8 cellular contexts compared by ENCODE assay signal in genomic region chr20:35541783-35542662, GRCh38. TPM values are rescaled to one million over a fixed set of nuclear protein-coding genes. Genes with fewer than 3 reads are reported as not detected.
DNase-seq lines count a peak whose midpoint lies in the region; TF ChIP-seq lines count a peak whose summit lies in the region.

TSS of gene ERGIC3 (plus strand) at chr20:35542078. CDS start at chr20:35542098, 20 bp downstream.

- CTCF ChIA-PET in SK-N-SH (lab: Yijun Ruan, JAX) = interaction anchor here (0.8 to 1.6 kb wide), 3 partner anchors 77 to 205 kb away, joined by 3 to 8 read pairs (median 3); no protein-coding TSS in a partner anchor
- CTCF ChIA-PET in activated naive CD4-positive, alpha-beta T cell treated with anti-CD3 and anti-CD28 coated beads, Interleukin-2, amount 10 ng/mL, durations not matched to agents 7 days and 5 days (lab: Charles Lee) = interaction anchor here (0.9 kb wide), 1 partner anchor 79 kb away, joined by 3 read pairs; no protein-coding TSS in a partner anchor

- H3K27ac ChIP-seq in SK-N-SH (ENCODE audit: low read depth in 2 of 2, low read length in 1 of 2) (peak within 1 kb of the TSS; percentile 63 to 84; a peak in 3 of 4 replicates), suprapubic skin (peak within 1 kb of the TSS; percentile 81)

- no peaks in the 10 kb centered on the region for H3K9me3 Mint-ChIP-seq in activated naive CD4-positive, alpha-beta T cell treated with anti-CD3 and anti-CD28 coated beads, Interleukin-2, amount 10 ng/mL, durations not matched to agents 7 days and 5 days

- H3K9me3 ChIP-seq in SK-N-SH (no peaks in the 10 kb centered on the region), suprapubic skin (no peaks in the 10 kb centered on the region)

- H3K36me3 ChIP-seq in SK-N-SH (replicated peaks in 1 of 2; ENCODE audit: control insufficient read depth in 1 of 2, insufficient read depth in 2 of 2, low read length in 1 of 2) (peaks cover 21 to 24% of the 10 kb centered on the region in 2 experiments), suprapubic skin (peaks cover 9% of the 10 kb centered on the region)

- no peaks in the 10 kb centered on the region for H3K9me2 ChIP-seq in SK-N-SH

- peak within 1 kb of the TSS; percentile 95 for H2AFZ ChIP-seq in SK-N-SH (ENCODE audit: low read depth)

- no peak for TF ChIP-seq RAD21 in SK-N-SH (IDR thresholded peaks at IDR 0.05; ENCODE audit: low read length)

- peaks cover 5% of the 10 kb centered on the region for H3K36me3 Mint-ChIP-seq in activated naive CD4-positive, alpha-beta T cell treated with anti-CD3 and anti-CD28 coated beads, Interleukin-2, amount 10 ng/mL, durations not matched to agents 7 days and 5 days

- no peak for TF ChIP-seq EP300 in SK-N-SH (IDR thresholded peaks at IDR 0.05; ENCODE audit: borderline replicate concordance in 1 of 2, low read depth in 1 of 2, low read length in 1 of 2)
- TF ChIP-seq EP300 in suprapubic skin (IDR thresholded peaks at IDR 0.05) = no peak

- H3K9ac ChIP-seq in SK-N-SH = peak within 1 kb of the TSS; percentile 76

- peak within 1 kb of the TSS; percentile 86 for H3K27ac Mint-ChIP-seq in activated naive CD4-positive, alpha-beta T cell treated with anti-CD3 and anti-CD28 coated beads, Interleukin-2, amount 10 ng/mL, durations not matched to agents 7 days and 5 days

- H3K4me1 Mint-ChIP-seq in activated naive CD4-positive, alpha-beta T cell treated with anti-CD3 and anti-CD28 coated beads, Interleukin-2, amount 10 ng/mL, durations not matched to agents 7 days and 5 days = peaks cover 24% of the 10 kb centered on the region

- peak within 1 kb of the TSS; percentile 85 for H3K4me3 Mint-ChIP-seq in activated naive CD4-positive, alpha-beta T cell treated with anti-CD3 and anti-CD28 coated beads, Interleukin-2, amount 10 ng/mL, durations not matched to agents 7 days and 5 days

- 2% methylated on average over 13 of the region's 57 CpGs for WGBS in SK-N-SH (ENCODE audit: low lambda C conversion rate)
- 11% methylated on average over 24 of the region's 57 CpGs for WGBS in suprapubic skin

- H3K4me3 ChIP-seq in HFF-Myc (replicated peaks; ENCODE audit: low read depth, low read length) = peak within 1 kb of the TSS; percentile 78
- peak within 1 kb of the TSS; percentile 82 for H3K4me3 ChIP-seq in SK-N-SH (ENCODE audit: low read depth in 2 of 2, low read length in 1 of 2)
- peak within 1 kb of the TSS; percentile 87 for H3K4me3 ChIP-seq in suprapubic skin

- no peaks in the 10 kb centered on the region for H3K27me3 ChIP-seq in SK-N-SH (ENCODE audit: insufficient read depth)
- no peaks in the 10 kb centered on the region for H3K27me3 ChIP-seq in suprapubic skin

- peak within 1 kb of the TSS; percentile 94 for H3K4me2 ChIP-seq in SK-N-SH

- peaks cover 3% of the 10 kb centered on the region for H3F3A ChIP-seq in SK-N-SH (replicated peaks; ENCODE audit: insufficient read depth)

- DNase-seq in GF-D8 (lab: John Stamatoyannopoulos, UW) = peak; percentile 80
- DNase-seq in HFF-Myc (ENCODE audit: extremely low read depth, low read depth) = peak; percentile 77
- peak; percentile 92 for DNase-seq in NCI-H1092 (lab: John Stamatoyannopoulos, UW)
- DNase-seq in SK-N-SH = peak; percentile 97
- peak; percentile 98 for DNase-seq in activated naive CD4-positive, alpha-beta T cell treated with anti-CD3 and anti-CD28 coated beads, Interleukin-2, amount 10 ng/mL, durations not matched to agents 7 days and 5 days
- DNase-seq in germinal center (ENCODE audit: low spot score) = peak; percentile 94
- DNase-seq in occipital lobe (lab: John Stamatoyannopoulos, UW) = peak; percentile 89
- peak; percentile 98 to 99 for DNase-seq in suprapubic skin (ENCODE audit: low spot score in 2 of 2)

- no peaks in the 10 kb centered on the region for H3K27me3 Mint-ChIP-seq in activated naive CD4-positive, alpha-beta T cell treated with anti-CD3 and anti-CD28 coated beads, Interleukin-2, amount 10 ng/mL, durations not matched to agents 7 days and 5 days

- peak in 1 of 2 donors; percentile 28 for TF ChIP-seq POLR2A in suprapubic skin (IDR thresholded peaks at IDR 0.05)

- TF ChIP-seq CTCF in HFF-Myc (IDR thresholded peaks at IDR 0.05; ENCODE audit: low read depth, low read length, missing control alignments) (no peak), SK-N-SH (IDR thresholded peaks at IDR 0.05) (no peak), suprapubic skin (IDR thresholded peaks at IDR 0.05) (no peak)

- H3K4me1 ChIP-seq in SK-N-SH (ENCODE audit: control insufficient read depth in 1 of 2, insufficient read depth in 2 of 2, low read depth in 1 of 2, low read length in 1 of 2) = peaks cover 0 to 14% of the 10 kb centered on the region in 2 experiments; a peak in 2 of 4 replicates
- H3K4me1 ChIP-seq in suprapubic skin = peaks cover 15% of the 10 kb centered on the region

- H3K79me2 ChIP-seq in SK-N-SH (ENCODE audit: insufficient read depth) = peaks cover 20% of the 10 kb centered on the region

- POLR2A ChIA-PET in SK-N-SH (lab: Yijun Ruan, JAX) = interaction anchor here (0.6 to 2.0 kb wide), 15 partner anchors 10 to 449 kb away, joined by 3 to 14 read pairs (median 3); partner anchors contain the start of genes CEP250, RBM39, SCAND1 and SPAG4

- no peaks in the 10 kb centered on the region for H4K20me1 ChIP-seq in SK-N-SH (ENCODE audit: insufficient read depth)

TF ChIP-seq in SK-N-SH, 30 proteins besides CTCF, POLR2A, EP300 and RAD21:
- TF ChIP-seq YY1 (IDR thresholded peaks at IDR 0.05; ENCODE audit: low read depth) (0 out of 2 replicates have a peak, but pooled peaks have one; percentile 38), MEF2A (IDR thresholded peaks at IDR 0.05; ENCODE audit: borderline replicate concordance, low read depth) (no peak), POLR2AphosphoS5 (IDR thresholded peaks at IDR 0.05; ENCODE audit: low read depth, low read length) (peak; percentile 81), SIN3A (IDR thresholded peaks at IDR 0.05; ENCODE audit: borderline replicate concordance, low read depth, low read length) (0 out of 2 replicates have a peak, but pooled peaks have one; percentile 49), MAX (IDR thresholded peaks at IDR 0.05; ENCODE audit: low read depth) (peak; percentile 92), NRF1 (IDR thresholded peaks at IDR 0.05; ENCODE audit: low read depth, low read length) (peak; percentile 95), JUND (IDR thresholded peaks at IDR 0.05) (no peak), MXI1 (IDR thresholded peaks at IDR 0.05; ENCODE audit: low read depth, low read length) (peak; percentile 66; the same call in 1 of the 2 replicates), FOXM1 (IDR thresholded peaks at IDR 0.05; ENCODE audit: low read depth) (no peak), GABPA (IDR thresholded peaks at IDR 0.05; ENCODE audit: low read depth) (peak; percentile 88), TAF1 (IDR thresholded peaks at IDR 0.05; ENCODE audit: borderline replicate concordance, low read depth, low read length) (peak; percentile 47; the same call in 1 of the 2 replicates), ELF1 (IDR thresholded peaks at IDR 0.05) (peak; percentile 67; the same call in 1 of the 2 replicates), REST (IDR thresholded peaks at IDR 0.05; ENCODE audit: low read depth, low read length) (no peak), USF1 (IDR thresholded peaks at IDR 0.05; ENCODE audit: borderline replicate concordance, low read depth) (no peak)

RNA-seq across cellular contexts. Expression of gene ERGIC3, which starts in this region (rescaled TPM):
- 661 and 799 TPM in 2 replicates for polyA plus RNA-seq in SK-N-SH (2012; rRNA removed)
- polyA plus RNA-seq in SK-N-SH (2012; cell fraction: cytosol; rRNA removed) = 577 and 670 TPM in 2 replicates
- 588 and 622 TPM in 2 replicates for polyA plus RNA-seq in SK-N-SH (2012; cell fraction: nucleus; rRNA removed)
- total RNA-seq in occipital lobe (204 TPM), suprapubic skin (100 to 1,000 TPM; 154 to 256 (median 225) TPM)

Comparison
In these comparisons a context has a peak if more than half of its experiments do, and no peak if none do; other contexts are left out.
1. Peak in every context shown above with its lines: DNase-seq, H3K4me3 ChIP-seq and H3K27ac ChIP-seq.